ENCODE assay signal across 17 cellular contexts in genomic region chr5:172064766-172065165, GRCh38. TPM values are rescaled to one million over a fixed set of nuclear protein-coding genes. Genes with fewer than 3 reads are reported as not detected.
DNase-seq lines count a peak whose midpoint lies in the region; ATAC-seq and TF ChIP-seq lines count a peak whose summit lies in the region.
"Had no signal": no experiment of that assay in that cellular context is flagged by ENCODE, and none has a peak within 500 bp of the region (broad histone marks: within the 10 kb centered on the region; RNA-seq: fewer than 3 reads in every experiment).

No MANE protein-coding gene starts in this region.

- no peaks in the 10 kb centered on the region for H4K20me1 ChIP-seq in H9 (ENCODE audit: control insufficient read depth, insufficient read depth, insufficient read length)

- no CpG with 5 or more reads among the region's 9 CpGs for WGBS in H9 (ENCODE audit: extremely low coverage, insufficient read length, low lambda C conversion rate)

- H3K9me3 ChIP-seq in H9 (ENCODE audit: control insufficient read depth, low read depth, low read length): no peaks in the 10 kb centered on the region
- H3K9me3 ChIP-seq: BE2C, Caco-2, MG63 had no signal

- H2BK5ac ChIP-seq in H9 (ENCODE audit: insufficient read length, low read length): no peak overlapping the region

- no peaks in the 10 kb centered on the region for H3K27me3 ChIP-seq in H9 (ENCODE audit: insufficient read depth, low read length)
- H3K27me3 ChIP-seq: BE2C, MG63 had no signal

- no peak overlapping the region for H3K27ac ChIP-seq in H9 (ENCODE audit: insufficient read length, low read depth, low read length)
- H3K27ac ChIP-seq: PC-9 had no signal

- DNase-seq in activated naive CD4-positive, alpha-beta T cell treated with anti-CD3 and anti-CD28 coated beads, Interleukin-2, amount 50 U/mL, for 72 hours (ENCODE audit: low spot score in 2 of 2): no peak
- peak; percentile 12 for DNase-seq in H9
- DNase-seq in effector memory CD8-positive, alpha-beta T cell: no peak
- DNase-seq in stimulated activated effector memory CD8-positive, alpha-beta T cell treated with anti-CD3 and anti-CD28 coated beads, Interleukin-12 subunit alpha, Interleukin-12 subunit beta, amount 100 ng/mL, for 72 hours (ENCODE audit: low spot score in 2 of 2): no peak
- no peak for DNase-seq in NOMO-1 treated with DMSO at 0.1 percent for 48 hours (lab: John Stamatoyannopoulos, UW; ENCODE audit: unreplicated experiment)
- no peak for DNase-seq in C1 segment of cervical spinal cord (lab: John Stamatoyannopoulos, UW)
- DNase-seq: ACHN, BE2C, Caco-2, H7, MG63, NCI-H1092 treated with DMSO at 0.1 percent for 48 hours, NCI-H1694, NCI-H2107 had no signal

- no peak overlapping the region for H2BK15ac ChIP-seq in H9 (ENCODE audit: low read depth, low read length)

- no peak overlapping the region for H3K4me2 ChIP-seq in H9 (ENCODE audit: insufficient read depth, insufficient read length, low read length)
- H3K4me2 ChIP-seq: PC-9 had no signal

- H3K4ac ChIP-seq in H9 (ENCODE audit: low read depth, low read length): no peak overlapping the region

- H3K56ac ChIP-seq in H9 (ENCODE audit: insufficient read length, low read depth, low read length): no peak overlapping the region

- no peak for TF ChIP-seq CTCF in H9 (conservative IDR thresholded peaks at IDR 0.05)

- no peaks in the 10 kb centered on the region for H3K4me1 ChIP-seq in H9 (ENCODE audit: insufficient read depth, low read length)
- H3K4me1 ChIP-seq: BE2C, Caco-2 had no signal

- H2AK5ac ChIP-seq in H9 (ENCODE audit: insufficient read length, low read length): no peak overlapping the region

- H2BK20ac ChIP-seq in H9 (ENCODE audit: low read depth, low read length, poor library complexity, severe bottlenecking): no peak overlapping the region

- ATAC-seq in activated naive CD4-positive, alpha-beta T cell treated with anti-CD3 and anti-CD28 coated beads, Interleukin-2, amount 50 U/mL, for 72 hours: no peak
- ATAC-seq in effector memory CD8-positive, alpha-beta T cell (replicated peaks): no peak
- ATAC-seq in stimulated activated effector memory CD8-positive, alpha-beta T cell treated with anti-CD3 and anti-CD28 coated beads, Interleukin-12 subunit alpha, Interleukin-12 subunit beta, amount 100 ng/mL, for 72 hours: no peak
- ATAC-seq: HepG2 had no signal

- H3K23ac ChIP-seq in H9 (ENCODE audit: insufficient read length, low read depth, low read length): no peak overlapping the region

- H3K9me3 Mint-ChIP-seq in activated naive CD4-positive, alpha-beta T cell treated with anti-CD3 and anti-CD28 coated beads, Interleukin-2, amount 50 U/mL, for 24 hours: no peaks in the 10 kb centered on the region
- H3K9me3 Mint-ChIP-seq in activated naive CD4-positive, alpha-beta T cell treated with anti-CD3 and anti-CD28 coated beads, Interleukin-2, amount 50 U/mL, for 72 hours: no peaks in the 10 kb centered on the region
- peaks cover 0 to 1% of the 10 kb centered on the region in 2 experiments; a peak in 2 of 5 replicates for H3K9me3 Mint-ChIP-seq in H9
- no peaks in the 10 kb centered on the region for H3K9me3 Mint-ChIP-seq in effector memory CD8-positive, alpha-beta T cell
- no peaks in the 10 kb centered on the region for H3K9me3 Mint-ChIP-seq in stimulated activated effector memory CD8-positive, alpha-beta T cell treated with anti-CD3 and anti-CD28 coated beads, Interleukin-12 subunit alpha, Interleukin-12 subunit beta, amount 100 ng/mL, for 72 hours

- H3K27ac Mint-ChIP-seq in activated naive CD4-positive, alpha-beta T cell treated with anti-CD3 and anti-CD28 coated beads, Interleukin-2, amount 50 U/mL, for 24 hours: peak overlapping the region; percentile 84
- H3K27ac Mint-ChIP-seq in activated naive CD4-positive, alpha-beta T cell treated with anti-CD3 and anti-CD28 coated beads, Interleukin-2, amount 50 U/mL, for 72 hours: peak overlapping the region in 1 of 2 donors; percentile 47
- H3K27ac Mint-ChIP-seq in H9: no peak overlapping the region; a peak in 1 of 7 replicates
- peak overlapping the region; percentile 93 to 94 for H3K27ac Mint-ChIP-seq in effector memory CD8-positive, alpha-beta T cell
- H3K27ac Mint-ChIP-seq in stimulated activated effector memory CD8-positive, alpha-beta T cell treated with anti-CD3 and anti-CD28 coated beads, Interleukin-12 subunit alpha, Interleukin-12 subunit beta, amount 100 ng/mL, for 72 hours: peak overlapping the region; percentile 81

- no peak overlapping the region for H3K9ac ChIP-seq in H9 (ENCODE audit: extremely low read depth, insufficient read length, low read length)

- no peaks in the 10 kb centered on the region for H3K23me2 ChIP-seq in H9 (ENCODE audit: insufficient read length, low read depth, low read length, poor library complexity, severe bottlenecking)

- no peak overlapping the region for H4K91ac ChIP-seq in H9 (ENCODE audit: insufficient read length, low read depth, low read length)

- H2BK12ac ChIP-seq in H9 (ENCODE audit: insufficient read length, low read depth, low read length): no peak overlapping the region

- no peak overlapping the region for H3K14ac ChIP-seq in H9 (ENCODE audit: insufficient read depth, low read length)

- H3T11ph ChIP-seq in H9 (ENCODE audit: low read length): no peak overlapping the region

- no peaks in the 10 kb centered on the region for H3K79me2 ChIP-seq in H9 (ENCODE audit: insufficient read depth, low read length)

- H2BK120ac ChIP-seq in H9 (ENCODE audit: low read depth, low read length, poor library complexity, severe bottlenecking): no peak overlapping the region

- H2AFZ ChIP-seq in H9 (ENCODE audit: low read length): no peak overlapping the region
- H2AFZ ChIP-seq: PC-9 had no signal

- peak overlapping the region; percentile 19 for H3K4me3 Mint-ChIP-seq in activated naive CD4-positive, alpha-beta T cell treated with anti-CD3 and anti-CD28 coated beads, Interleukin-2, amount 50 U/mL, for 24 hours
- no peak overlapping the region for H3K4me3 Mint-ChIP-seq in H9
- no peak overlapping the region for H3K4me3 Mint-ChIP-seq in effector memory CD8-positive, alpha-beta T cell
- no peak overlapping the region for H3K4me3 Mint-ChIP-seq in stimulated activated effector memory CD8-positive, alpha-beta T cell treated with anti-CD3 and anti-CD28 coated beads, Interleukin-12 subunit alpha, Interleukin-12 subunit beta, amount 100 ng/mL, for 72 hours

- no peaks in the 10 kb centered on the region for H3K27me3 Mint-ChIP-seq in activated naive CD4-positive, alpha-beta T cell treated with anti-CD3 and anti-CD28 coated beads, Interleukin-2, amount 50 U/mL, for 24 hours
- H3K27me3 Mint-ChIP-seq in H9 (ENCODE audit: low read depth): no peaks in the 10 kb centered on the region
- H3K27me3 Mint-ChIP-seq in effector memory CD8-positive, alpha-beta T cell: no peaks in the 10 kb centered on the region

- peaks cover 84% of the 10 kb centered on the region for H3K4me1 Mint-ChIP-seq in activated naive CD4-positive, alpha-beta T cell treated with anti-CD3 and anti-CD28 coated beads, Interleukin-2, amount 50 U/mL, for 24 hours
- H3K4me1 Mint-ChIP-seq in H9: peaks cover 12 to 27% of the 10 kb centered on the region in 2 experiments
- H3K4me1 Mint-ChIP-seq in effector memory CD8-positive, alpha-beta T cell (ENCODE audit: low read depth in 2 of 2): peaks cover 43 to 51% of the 10 kb centered on the region in 2 donors
- peaks cover 57% of the 10 kb centered on the region for H3K4me1 Mint-ChIP-seq in stimulated activated effector memory CD8-positive, alpha-beta T cell treated with anti-CD3 and anti-CD28 coated beads, Interleukin-12 subunit alpha, Interleukin-12 subunit beta, amount 100 ng/mL, for 72 hours

- H3K36me3 Mint-ChIP-seq in activated naive CD4-positive, alpha-beta T cell treated with anti-CD3 and anti-CD28 coated beads, Interleukin-2, amount 50 U/mL, for 24 hours: peaks cover 23% of the 10 kb centered on the region
- H3K36me3 Mint-ChIP-seq in activated naive CD4-positive, alpha-beta T cell treated with anti-CD3 and anti-CD28 coated beads, Interleukin-2, amount 50 U/mL, for 72 hours: peaks cover 12 to 53% of the 10 kb centered on the region in 2 donors
- H3K36me3 Mint-ChIP-seq in H9 (ENCODE audit: insufficient read depth in 1 of 3, low read depth in 3 of 3): peaks cover 18 to 21% (median 20%) of the 10 kb centered on the region in 3 experiments
- H3K36me3 Mint-ChIP-seq in effector memory CD8-positive, alpha-beta T cell (ENCODE audit: insufficient read depth): peaks cover 91% of the 10 kb centered on the region
- H3K36me3 Mint-ChIP-seq in stimulated activated effector memory CD8-positive, alpha-beta T cell treated with anti-CD3 and anti-CD28 coated beads, Interleukin-12 subunit alpha, Interleukin-12 subunit beta, amount 100 ng/mL, for 72 hours: peaks cover 100% of the 10 kb centered on the region

- no peak overlapping the region for H4K5ac ChIP-seq in H9 (ENCODE audit: insufficient read length, low read depth, low read length)

- no peak overlapping the region for H4K8ac ChIP-seq in H9 (replicated peaks; ENCODE audit: insufficient read length, low read depth, low read length)

- H3K18ac ChIP-seq in H9 (ENCODE audit: insufficient read length, low read depth, low read length): no peak overlapping the region

- no peaks in the 10 kb centered on the region for H3K79me1 ChIP-seq in H9 (ENCODE audit: insufficient read depth, low read depth, low read length, poor library complexity, severe bottlenecking)

RNA-seq across cellular contexts. Expression of gene FBXW11, which starts 58.3 kb away (rescaled TPM):
- 10 to 100 TPM; 40.7 to 41.7 TPM for total RNA-seq in activated naive CD4-positive, alpha-beta T cell treated with anti-CD3 and anti-CD28 coated beads, Interleukin-2, amount 50 U/mL, for 72 hours
- total RNA-seq in H9 (2021): 84.0 and 85.3 TPM in 2 replicates

Comparison
In these comparisons a context has a peak if more than half of its experiments do, and no peak if none do; other contexts are left out.
1. H3K27ac Mint-ChIP-seq: peak in activated naive CD4-positive, alpha-beta T cell treated with anti-CD3 and anti-CD28 coated beads, Interleukin-2, amount 50 U/mL, for 24 hours (single experiment), effector memory CD8-positive, alpha-beta T cell (2 of 2) and stimulated activated effector memory CD8-positive, alpha-beta T cell treated with anti-CD3 and anti-CD28 coated beads, Interleukin-12 subunit alpha, Interleukin-12 subunit beta, amount 100 ng/mL, for 72 hours (single experiment); none in H9 (0 of 3).